16 cellular contexts compared by ENCODE assay signal in genomic region chr14:100535287-100536131, GRCh38. TPM values are rescaled to one million over a fixed set of nuclear protein-coding genes. Genes with fewer than 3 reads are reported as not detected.
A peak's percentile ranks its signal among the peaks of the same experiment; 100 is the strongest.
DNase-seq lines count a peak whose midpoint lies in the region; ATAC-seq and TF ChIP-seq lines count a peak whose summit lies in the region.
"Had no signal": no experiment of that assay in that cellular context is flagged by ENCODE, and none has a peak within 500 bp of the region (broad histone marks: within the 10 kb centered on the region; RNA-seq: fewer than 3 reads in every experiment).

No MANE protein-coding gene starts in this region.

- H3K27ac ChIP-seq in adrenal gland (peak overlapping the region in 1 of 5 donors; percentile 8), right lobe of liver (peak overlapping the region in 2 of 3 donors; percentile 89 to 93), uterus (peak overlapping the region in 1 of 2 donors; percentile 66), foreskin keratinocyte (no peak overlapping the region)

- DNase-seq in Right ventricle myocardium inferior (ENCODE audit: missing footprints) (peak; percentile 30), left cardiac atrium (no peak), adrenal gland (peak in 6 of 7 donors; percentile 0 to 45 (median 13)), right lobe of liver (peak; percentile 16 to 49 (median 37)), uterus (peak; percentile 12 to 13), HUDEP-2 (lab: John Stamatoyannopoulos, UW; ENCODE audit: unreplicated experiment in 76 of 76) (no peak), foreskin keratinocyte (no peak)
- DNase-seq: activated CD4-positive, alpha-beta T cell treated with anti-CD3 and anti-CD28 coated beads, Interleukin-2, amount 50 U/mL, for 4 hours; amniotic stem cell; DMS79 treated with DMSO at 0.1 percent for 48 hours; effector CD4-positive, alpha-beta T cell; foreskin melanocyte; HFFc6; kidney glomerular epithelial cell; natural killer cell had no signal

- TF ChIP-seq POLR2A in adrenal gland (IDR thresholded peaks at IDR 0.05) (no peak), right lobe of liver (IDR thresholded peaks at IDR 0.05) (no peak), uterus (IDR thresholded peaks at IDR 0.05) (no peak)

- H3K4me3 ChIP-seq in adrenal gland, result no peak overlapping the region
- H3K4me3 ChIP-seq in right lobe of liver, result no peak overlapping the region
- H3K4me3 ChIP-seq in uterus, result no peak overlapping the region

- H3K27me3 ChIP-seq in adrenal gland (no peaks in the 10 kb centered on the region), right lobe of liver (no peaks in the 10 kb centered on the region), uterus (no peaks in the 10 kb centered on the region), foreskin keratinocyte (no peaks in the 10 kb centered on the region)

- no peaks in the 10 kb centered on the region for H3K36me3 ChIP-seq in adrenal gland (replicated peaks in 1 of 2)
- no peaks in the 10 kb centered on the region for H3K36me3 ChIP-seq in right lobe of liver
- H3K36me3 ChIP-seq in uterus, result no peaks in the 10 kb centered on the region

- H3K4me1 ChIP-seq in adrenal gland (replicated peaks in 1 of 2), result peaks cover 0 to 17% of the 10 kb centered on the region in 2 donors
- peaks cover 0 to 26% (median 9%) of the 10 kb centered on the region in 4 donors for H3K4me1 ChIP-seq in right lobe of liver
- H3K4me1 ChIP-seq in uterus, result peaks cover 0 to 4% of the 10 kb centered on the region in 2 donors
- no peaks in the 10 kb centered on the region for H3K4me1 ChIP-seq in foreskin keratinocyte

- ATAC-seq in Right ventricle myocardium inferior (no peak), left cardiac atrium (no peak), right lobe of liver (no peak), HG02870 (IDR thresholded peaks at IDR 0.05; ENCODE audit: unreplicated experiment) (no peak), foreskin keratinocyte (no peak)
- ATAC-seq: natural killer cell had no signal

- intact Hi-C loops in Right ventricle myocardium inferior (cut with DNase I) (no loop called here), left cardiac atrium (cut with DNase I) (no loop called here), adrenal gland (cut with DNase I) (no loop called here), right lobe of liver (cut with DNase I) (loop anchor here in 1 of 2 donors (10.0 kb wide), 1 partner anchor 119 kb away; no protein-coding TSS in a partner anchor), uterus (cut with DNase I; ENCODE audit: low total_unique reads) (no loop called here)

- WGBS in adrenal gland, 4 donors, result 84 to 93% (median 89%) methylated on average over 11 to 16 of the region's 16 CpGs
- WGBS in right lobe of liver (ENCODE audit: insufficient coverage, low coverage, low lambda C conversion rate, missing lambda C conversion rate), result 89% methylated on average over 3 of the region's 16 CpGs

- H3K9me3 ChIP-seq in adrenal gland (replicated peaks in 1 of 3) (no peaks in the 10 kb centered on the region), right lobe of liver (no peaks in the 10 kb centered on the region), uterus (no peaks in the 10 kb centered on the region)

- TF ChIP-seq CTCF in adrenal gland (IDR thresholded peaks at IDR 0.05) (no peak), right lobe of liver (IDR thresholded peaks at IDR 0.05) (no peak), uterus (IDR thresholded peaks at IDR 0.05) (no peak), foreskin keratinocyte (conservative IDR thresholded peaks at IDR 0.05) (no peak)

RNA-seq across cellular contexts. Expression of gene BEGAIN, which starts 51.7 kb away (rescaled TPM):
- total RNA-seq in Right ventricle myocardium inferior (0.68 TPM), left cardiac atrium (1 to 10 TPM; 1.7 to 2.1 TPM), adrenal gland (1 to 10 TPM in 7 of 8 donors, under 1 TPM in 1; 0.60 to 9.4 (median 2.7) TPM), right lobe of liver (under 1 TPM; 0.12 to 0.61 (median 0.34) TPM), uterus (10 to 100 TPM in 1 of 4 donors, 1 to 10 TPM in 2, not detected in 1; 2.6 to 16.5 (median 4.4) TPM), foreskin keratinocyte (0.48 and 0.53 TPM in 2 replicates)
- polyA plus RNA-seq in adrenal gland (10 to 100 TPM in 2 of 3 donors, 1 to 10 TPM in 1; 2.5 to 59.0 (median 13.7) TPM), foreskin keratinocyte (0.37 and 0.45 TPM in 2 replicates)

Comparison
In these comparisons a context has a peak if more than half of its experiments do, and no peak if none do; other contexts are left out.
1. DNase-seq: peak in Right ventricle myocardium inferior (single experiment), adrenal gland (6 of 7), right lobe of liver (3 of 3) and uterus (2 of 2); none in left cardiac atrium (single experiment), HUDEP-2 (0 of 76) and foreskin keratinocyte (0 of 2).